ENCODE assay signal across 7 cellular contexts in the genomic region with DNA sequence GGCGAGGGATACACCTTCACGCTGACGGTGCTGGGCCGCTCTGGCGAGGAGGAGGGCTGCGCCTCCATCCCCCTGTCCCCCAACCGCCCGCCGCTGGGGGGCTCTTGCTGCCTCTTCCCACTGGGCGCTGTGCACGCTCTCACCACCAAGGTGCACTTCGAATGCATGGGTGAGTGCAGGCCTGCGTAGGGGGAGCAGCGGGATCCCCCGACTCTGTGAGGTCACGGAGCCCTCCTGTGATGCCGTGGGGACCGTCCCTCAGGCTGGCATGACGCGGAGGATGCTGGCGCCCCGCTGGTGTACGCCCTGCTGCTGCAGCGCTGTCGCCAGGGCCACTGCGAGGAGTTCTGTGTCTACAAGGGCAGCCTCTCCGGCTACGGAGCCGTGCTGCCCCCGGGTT. TPM values are rescaled to one million over a fixed set of nuclear protein-coding genes. Genes with fewer than 3 reads are reported as not detected.
DNase-seq lines count a peak whose midpoint lies in the region; ATAC-seq, FAIRE-seq and TF ChIP-seq lines count a peak whose summit lies in the region.
"Not testable (repeated sequence)": the region's sequence is repeated elsewhere in the genome, so short reads cannot be mapped to it uniquely, and the experiment has no call there.

No MANE protein-coding gene starts in this region.

- not testable (repeated sequence) for H3K4me3 ChIP-seq in kidney (ENCODE audit: low read length in 2 of 2); psoas muscle; suprapubic skin

- intact Hi-C loops in activated CD4-positive, alpha-beta T cell treated with anti-CD3 and anti-CD28 coated beads for 36 hours (cut with DNase I, micrococcal nuclease); Right ventricle myocardium superior (cut with DNase I); kidney (cut with DNase I); psoas muscle (cut with DNase I): not testable (repeated sequence)

- H3K9me3 ChIP-seq in kidney (ENCODE audit: control insufficient read depth in 1 of 2, low read length in 2 of 2); psoas muscle; suprapubic skin: not testable (repeated sequence)

- ATAC-seq in activated CD4-positive, alpha-beta T cell treated with anti-CD3 and anti-CD28 coated beads for 36 hours; Right ventricle myocardium superior (ENCODE audit: poor library complexity); psoas muscle: not testable (repeated sequence)

- not testable (repeated sequence) for H3K27me3 Mint-ChIP-seq in activated CD4-positive, alpha-beta T cell treated with anti-CD3 and anti-CD28 coated beads for 36 hours; activated naive CD8-positive, alpha-beta T cell treated with anti-CD3 and anti-CD28 coated beads for 36 hours

- not testable (repeated sequence) for H3K27me3 ChIP-seq in psoas muscle (ENCODE audit: insufficient read depth in 3 of 3, low read length in 2 of 3); suprapubic skin

- not testable (repeated sequence) for H3K27ac ChIP-seq in kidney (ENCODE audit: low read depth in 2 of 2, low read length in 2 of 2); psoas muscle; suprapubic skin

- not testable (repeated sequence) for H3K36me3 Mint-ChIP-seq in activated CD4-positive, alpha-beta T cell treated with anti-CD3 and anti-CD28 coated beads for 36 hours (ENCODE audit: low read depth); activated naive CD8-positive, alpha-beta T cell treated with anti-CD3 and anti-CD28 coated beads for 36 hours

- H3K4me1 ChIP-seq in kidney (ENCODE audit: control insufficient read depth in 1 of 2, insufficient read depth in 1 of 2, low read depth in 1 of 2, low read length in 2 of 2); psoas muscle; suprapubic skin: not testable (repeated sequence)

- TF ChIP-seq POLR2A in suprapubic skin (IDR thresholded peaks at IDR 0.05), result not testable (repeated sequence)

- TF ChIP-seq EP300 in suprapubic skin (IDR thresholded peaks at IDR 0.05), result not testable (repeated sequence)

- 82 to 99% methylated on average over 6 to 17 of the region's 30 CpGs; no CpG with 5 or more reads in 1 of the 3 donors for WGBS in psoas muscle, 3 donors
- WGBS in suprapubic skin, result no CpG with 5 or more reads among the region's 30 CpGs

- peak; percentile 4 for DNase-seq in activated CD4-positive, alpha-beta T cell treated with anti-CD3 and anti-CD28 coated beads for 36 hours
- peak; percentile 14 for DNase-seq in activated naive CD8-positive, alpha-beta T cell treated with anti-CD3 and anti-CD28 coated beads for 36 hours
- peak; percentile 37 for DNase-seq in Right ventricle myocardium superior
- DNase-seq in kidney, result peak; percentile 48
- DNase-seq in mesenteric fat pad (ENCODE audit: low spot score), result peak; percentile 18
- DNase-seq in psoas muscle, result peak; percentile 7 to 32
- DNase-seq in suprapubic skin (ENCODE audit: low spot score in 2 of 2), result peak; percentile 24 to 49

- not testable (repeated sequence) for H3K27ac Mint-ChIP-seq in activated CD4-positive, alpha-beta T cell treated with anti-CD3 and anti-CD28 coated beads for 36 hours; activated naive CD8-positive, alpha-beta T cell treated with anti-CD3 and anti-CD28 coated beads for 36 hours

- not testable (repeated sequence) for H3K4me1 Mint-ChIP-seq in activated CD4-positive, alpha-beta T cell treated with anti-CD3 and anti-CD28 coated beads for 36 hours; activated naive CD8-positive, alpha-beta T cell treated with anti-CD3 and anti-CD28 coated beads for 36 hours

- not testable (repeated sequence) for H3K9ac ChIP-seq in kidney (ENCODE audit: low read length in 2 of 2)

- H3K36me3 ChIP-seq in kidney (ENCODE audit: control insufficient read depth in 1 of 2, insufficient read depth in 2 of 2, low read length in 2 of 2); psoas muscle (ENCODE audit: insufficient read depth in 1 of 2, low read depth in 1 of 2); suprapubic skin: not testable (repeated sequence)

- not testable (repeated sequence) for H3K9me3 Mint-ChIP-seq in activated CD4-positive, alpha-beta T cell treated with anti-CD3 and anti-CD28 coated beads for 36 hours (ENCODE audit: low read depth); activated naive CD8-positive, alpha-beta T cell treated with anti-CD3 and anti-CD28 coated beads for 36 hours

- not testable (repeated sequence) for TF ChIP-seq CTCF in kidney (IDR thresholded peaks at IDR 0.05; ENCODE audit: borderline replicate concordance, extremely low read depth, insufficient read depth); psoas muscle (IDR thresholded peaks at IDR 0.05); suprapubic skin (IDR thresholded peaks at IDR 0.05)

- FAIRE-seq in kidney (lab: Jason Lieb, UNC), result not testable (repeated sequence)

- H3K4me3 Mint-ChIP-seq in activated CD4-positive, alpha-beta T cell treated with anti-CD3 and anti-CD28 coated beads for 36 hours; activated naive CD8-positive, alpha-beta T cell treated with anti-CD3 and anti-CD28 coated beads for 36 hours: not testable (repeated sequence)

- CTCF ChIA-PET in activated CD4-positive, alpha-beta T cell treated with anti-CD3 and anti-CD28 coated beads for 36 hours (lab: Charles Lee), result not testable (repeated sequence)

- POLR2A ChIA-PET in activated CD4-positive, alpha-beta T cell treated with anti-CD3 and anti-CD28 coated beads for 36 hours (lab: Charles Lee), result not testable (repeated sequence)

RNA-seq across cellular contexts. Expression of a gene that starts 54.2 kb away (rescaled TPM):
- total RNA-seq in activated CD4-positive, alpha-beta T cell treated with anti-CD3 and anti-CD28 coated beads for 36 hours, result 10 to 100 TPM in 1 of 2 experiments, 1 to 10 TPM in 1; 6.7 to 13.7 TPM
- total RNA-seq in activated naive CD8-positive, alpha-beta T cell treated with anti-CD3 and anti-CD28 coated beads for 36 hours, result 1 to 10 TPM; 6.0 to 7.4 TPM
- total RNA-seq in Right ventricle myocardium superior (3.0 TPM), kidney (9.0 TPM), mesenteric fat pad (7.8 TPM), psoas muscle (1 to 10 TPM in 3 of 4 donors, not detected in 1; 2.6 to 2.8 (median 2.6) TPM), suprapubic skin (10 to 100 TPM in 1 of 4 donors, 1 to 10 TPM in 3; 4.9 to 11.7 (median 9.8) TPM)
- polyA plus RNA-seq in kidney (ENCODE audit: insufficient read depth, low read depth, low replicate concordance) (7.2 TPM), psoas muscle (10 to 100 TPM in 1 of 3 donors, 1 to 10 TPM in 2; 1.7 to 12.2 (median 4.8) TPM)
